Comparison of ENCODE assay signal across 1 cellular context in the genomic region with DNA sequence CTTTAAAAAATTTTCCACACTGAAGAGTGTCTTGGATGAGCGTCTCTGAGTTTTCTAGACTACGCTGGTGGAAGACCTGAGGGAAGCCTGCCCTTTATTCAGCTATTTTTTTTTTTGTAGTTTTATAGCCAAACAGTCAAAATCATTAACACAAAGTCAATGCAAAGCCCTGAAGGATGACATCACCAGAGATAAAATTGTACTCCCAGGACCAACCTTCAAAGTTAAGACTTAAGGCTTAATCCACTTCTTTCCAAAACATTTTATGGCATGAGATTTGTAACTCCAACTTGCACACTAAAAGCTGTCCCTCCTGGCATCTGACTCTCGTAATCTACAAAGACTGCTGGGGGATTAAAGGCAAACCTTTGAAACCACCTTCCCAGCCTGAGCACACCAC.
TF ChIP-seq lines count a peak whose summit lies in the region.

No MANE protein-coding gene starts in this region.

TF ChIP-seq in H1, 55 proteins besides CTCF, POLR2A, EP300 and RAD21 (continued from another document):
- TF ChIP-seq CTBP2 (IDR thresholded peaks at IDR 0.05; ENCODE audit: borderline replicate concordance, insufficient read depth, insufficient read length, low read length): no peak
- TF ChIP-seq, protein P1, sequence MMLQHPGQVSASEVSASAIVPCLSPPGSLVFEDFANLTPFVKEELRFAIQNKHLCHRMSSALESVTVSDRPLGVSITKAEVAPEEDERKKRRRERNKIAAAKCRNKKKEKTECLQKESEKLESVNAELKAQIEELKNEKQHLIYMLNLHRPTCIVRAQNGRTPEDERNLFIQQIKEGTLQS (IDR thresholded peaks at IDR 0.05; ENCODE audit: insufficient read depth, low read depth, low read length): no peak
- TF ChIP-seq KDM4A (IDR thresholded peaks at IDR 0.05; ENCODE audit: low read depth, low read length, severe bottlenecking): no peak
- TF ChIP-seq, protein P2, sequence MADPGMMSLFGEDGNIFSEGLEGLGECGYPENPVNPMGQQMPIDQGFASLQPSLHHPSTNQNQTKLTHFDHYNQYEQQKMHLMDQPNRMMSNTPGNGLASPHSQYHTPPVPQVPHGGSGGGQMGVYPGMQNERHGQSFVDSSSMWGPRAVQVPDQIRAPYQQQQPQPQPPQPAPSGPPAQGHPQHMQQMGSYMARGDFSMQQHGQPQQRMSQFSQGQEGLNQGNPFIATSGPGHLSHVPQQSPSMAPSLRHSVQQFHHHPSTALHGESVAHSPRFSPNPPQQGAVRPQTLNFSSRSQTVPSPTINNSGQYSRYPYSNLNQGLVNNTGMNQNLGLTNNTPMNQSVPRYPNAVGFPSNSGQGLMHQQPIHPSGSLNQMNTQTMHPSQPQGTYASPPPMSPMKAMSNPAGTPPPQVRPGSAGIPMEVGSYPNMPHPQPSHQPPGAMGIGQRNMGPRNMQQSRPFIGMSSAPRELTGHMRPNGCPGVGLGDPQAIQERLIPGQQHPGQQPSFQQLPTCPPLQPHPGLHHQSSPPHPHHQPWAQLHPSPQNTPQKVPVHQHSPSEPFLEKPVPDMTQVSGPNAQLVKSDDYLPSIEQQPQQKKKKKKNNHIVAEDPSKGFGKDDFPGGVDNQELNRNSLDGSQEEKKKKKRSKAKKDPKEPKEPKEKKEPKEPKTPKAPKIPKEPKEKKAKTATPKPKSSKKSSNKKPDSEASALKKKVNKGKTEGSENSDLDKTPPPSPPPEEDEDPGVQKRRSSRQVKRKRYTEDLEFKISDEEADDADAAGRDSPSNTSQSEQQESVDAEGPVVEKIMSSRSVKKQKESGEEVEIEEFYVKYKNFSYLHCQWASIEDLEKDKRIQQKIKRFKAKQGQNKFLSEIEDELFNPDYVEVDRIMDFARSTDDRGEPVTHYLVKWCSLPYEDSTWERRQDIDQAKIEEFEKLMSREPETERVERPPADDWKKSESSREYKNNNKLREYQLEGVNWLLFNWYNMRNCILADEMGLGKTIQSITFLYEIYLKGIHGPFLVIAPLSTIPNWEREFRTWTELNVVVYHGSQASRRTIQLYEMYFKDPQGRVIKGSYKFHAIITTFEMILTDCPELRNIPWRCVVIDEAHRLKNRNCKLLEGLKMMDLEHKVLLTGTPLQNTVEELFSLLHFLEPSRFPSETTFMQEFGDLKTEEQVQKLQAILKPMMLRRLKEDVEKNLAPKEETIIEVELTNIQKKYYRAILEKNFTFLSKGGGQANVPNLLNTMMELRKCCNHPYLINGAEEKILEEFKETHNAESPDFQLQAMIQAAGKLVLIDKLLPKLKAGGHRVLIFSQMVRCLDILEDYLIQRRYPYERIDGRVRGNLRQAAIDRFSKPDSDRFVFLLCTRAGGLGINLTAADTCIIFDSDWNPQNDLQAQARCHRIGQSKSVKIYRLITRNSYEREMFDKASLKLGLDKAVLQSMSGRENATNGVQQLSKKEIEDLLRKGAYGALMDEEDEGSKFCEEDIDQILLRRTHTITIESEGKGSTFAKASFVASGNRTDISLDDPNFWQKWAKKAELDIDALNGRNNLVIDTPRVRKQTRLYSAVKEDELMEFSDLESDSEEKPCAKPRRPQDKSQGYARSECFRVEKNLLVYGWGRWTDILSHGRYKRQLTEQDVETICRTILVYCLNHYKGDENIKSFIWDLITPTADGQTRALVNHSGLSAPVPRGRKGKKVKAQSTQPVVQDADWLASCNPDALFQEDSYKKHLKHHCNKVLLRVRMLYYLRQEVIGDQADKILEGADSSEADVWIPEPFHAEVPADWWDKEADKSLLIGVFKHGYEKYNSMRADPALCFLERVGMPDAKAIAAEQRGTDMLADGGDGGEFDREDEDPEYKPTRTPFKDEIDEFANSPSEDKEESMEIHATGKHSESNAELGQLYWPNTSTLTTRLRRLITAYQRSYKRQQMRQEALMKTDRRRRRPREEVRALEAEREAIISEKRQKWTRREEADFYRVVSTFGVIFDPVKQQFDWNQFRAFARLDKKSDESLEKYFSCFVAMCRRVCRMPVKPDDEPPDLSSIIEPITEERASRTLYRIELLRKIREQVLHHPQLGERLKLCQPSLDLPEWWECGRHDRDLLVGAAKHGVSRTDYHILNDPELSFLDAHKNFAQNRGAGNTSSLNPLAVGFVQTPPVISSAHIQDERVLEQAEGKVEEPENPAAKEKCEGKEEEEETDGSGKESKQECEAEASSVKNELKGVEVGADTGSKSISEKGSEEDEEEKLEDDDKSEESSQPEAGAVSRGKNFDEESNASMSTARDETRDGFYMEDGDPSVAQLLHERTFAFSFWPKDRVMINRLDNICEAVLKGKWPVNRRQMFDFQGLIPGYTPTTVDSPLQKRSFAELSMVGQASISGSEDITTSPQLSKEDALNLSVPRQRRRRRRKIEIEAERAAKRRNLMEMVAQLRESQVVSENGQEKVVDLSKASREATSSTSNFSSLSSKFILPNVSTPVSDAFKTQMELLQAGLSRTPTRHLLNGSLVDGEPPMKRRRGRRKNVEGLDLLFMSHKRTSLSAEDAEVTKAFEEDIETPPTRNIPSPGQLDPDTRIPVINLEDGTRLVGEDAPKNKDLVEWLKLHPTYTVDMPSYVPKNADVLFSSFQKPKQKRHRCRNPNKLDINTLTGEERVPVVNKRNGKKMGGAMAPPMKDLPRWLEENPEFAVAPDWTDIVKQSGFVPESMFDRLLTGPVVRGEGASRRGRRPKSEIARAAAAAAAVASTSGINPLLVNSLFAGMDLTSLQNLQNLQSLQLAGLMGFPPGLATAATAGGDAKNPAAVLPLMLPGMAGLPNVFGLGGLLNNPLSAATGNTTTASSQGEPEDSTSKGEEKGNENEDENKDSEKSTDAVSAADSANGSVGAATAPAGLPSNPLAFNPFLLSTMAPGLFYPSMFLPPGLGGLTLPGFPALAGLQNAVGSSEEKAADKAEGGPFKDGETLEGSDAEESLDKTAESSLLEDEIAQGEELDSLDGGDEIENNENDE (IDR thresholded peaks at IDR 0.05; ENCODE audit: insufficient replicate concordance, low read length): no peak
- TF ChIP-seq YY1 (IDR thresholded peaks at IDR 0.05; ENCODE audit: low read depth, low read length): no peak
TF ChIP-seq in H1: peak in this region for 0.
